In genomic region chr2:136225950-136226835, GRCh38 we compare ENCODE assay signal across 9 cellular contexts.
A peak's percentile ranks its signal among the peaks of the same experiment; 100 is the strongest.
DNase-seq lines count a peak whose midpoint lies in the region; ATAC-seq lines count a peak whose summit lies in the region.
"Had no signal": no experiment of that assay in that cellular context is flagged by ENCODE, and none has a peak within 500 bp of the region (broad histone marks: within the 10 kb centered on the region; RNA-seq: fewer than 3 reads in every experiment).

No MANE protein-coding gene starts in this region.

- H3K36me3 Mint-ChIP-seq in stimulated activated naive CD8-positive, alpha-beta T cell treated with anti-CD3 and anti-CD28 coated beads, Interleukin-15, Interleukin-2, amounts not matched to agents 100 ng/mL and 50 ng/mL, for 24 hours (ENCODE audit: low read depth): no peaks in the 10 kb centered on the region
- H3K36me3 Mint-ChIP-seq: brain had no signal

- DNase-seq in activated gamma-delta T cell treated with Interleukin-2 at 50 U/mL for 16 hours (peak; percentile 53), activated gamma-delta T cell (lab: John Stamatoyannopoulos, UW) (no peak), HPDE6-E6E7 (ENCODE audit: extremely low spot score) (no peak), cerebellum (ENCODE audit: low spot score) (no peak)
- peak; percentile 62 for DNase-seq in activated CD8-positive, alpha-beta memory T cell treated with anti-CD3 and anti-CD28 coated beads for 24 hours
- DNase-seq in stimulated activated CD4-positive, alpha-beta T cell treated with anti-CD3 and anti-CD28 coated beads, Interleukin-4, amount 100 ng/mL, for 4 hours: no peak

- H3K4me1 Mint-ChIP-seq in stimulated activated naive CD8-positive, alpha-beta T cell treated with anti-CD3 and anti-CD28 coated beads, Interleukin-15, Interleukin-2, amounts not matched to agents 100 ng/mL and 50 ng/mL, for 24 hours (ENCODE audit: low read depth): peaks cover 27% of the 10 kb centered on the region

- H3K4me3 Mint-ChIP-seq in stimulated activated naive CD8-positive, alpha-beta T cell treated with anti-CD3 and anti-CD28 coated beads, Interleukin-15, Interleukin-2, amounts not matched to agents 100 ng/mL and 50 ng/mL, for 24 hours: no peak overlapping the region
- H3K4me3 Mint-ChIP-seq: brain had no signal

- H3K9me3 Mint-ChIP-seq in stimulated activated naive CD8-positive, alpha-beta T cell treated with anti-CD3 and anti-CD28 coated beads, Interleukin-15, Interleukin-2, amounts not matched to agents 100 ng/mL and 50 ng/mL, for 24 hours: no peaks in the 10 kb centered on the region

- H3K27ac Mint-ChIP-seq in stimulated activated naive CD8-positive, alpha-beta T cell treated with anti-CD3 and anti-CD28 coated beads, Interleukin-15, Interleukin-2, amounts not matched to agents 100 ng/mL and 50 ng/mL, for 24 hours: peak overlapping the region; percentile 17

- H3K27me3 Mint-ChIP-seq in stimulated activated naive CD8-positive, alpha-beta T cell treated with anti-CD3 and anti-CD28 coated beads, Interleukin-15, Interleukin-2, amounts not matched to agents 100 ng/mL and 50 ng/mL, for 24 hours: no peaks in the 10 kb centered on the region
- H3K27me3 Mint-ChIP-seq: brain had no signal

- peak; percentile 80 for ATAC-seq in HG03139 (IDR thresholded peaks at IDR 0.05; ENCODE audit: unreplicated experiment)

Comparison
In these comparisons a context has a peak if more than half of its experiments do, and no peak if none do; other contexts are left out.
1. DNase-seq: peak in activated gamma-delta T cell treated with Interleukin-2 at 50 U/mL for 16 hours (single experiment) and activated CD8-positive, alpha-beta memory T cell treated with anti-CD3 and anti-CD28 coated beads for 24 hours (single experiment); none in activated gamma-delta T cell (single experiment), HPDE6-E6E7 (single experiment), cerebellum (single experiment) and stimulated activated CD4-positive, alpha-beta T cell treated with anti-CD3 and anti-CD28 coated beads, Interleukin-4, amount 100 ng/mL, for 4 hours (0 of 2).